In the genomic region with DNA sequence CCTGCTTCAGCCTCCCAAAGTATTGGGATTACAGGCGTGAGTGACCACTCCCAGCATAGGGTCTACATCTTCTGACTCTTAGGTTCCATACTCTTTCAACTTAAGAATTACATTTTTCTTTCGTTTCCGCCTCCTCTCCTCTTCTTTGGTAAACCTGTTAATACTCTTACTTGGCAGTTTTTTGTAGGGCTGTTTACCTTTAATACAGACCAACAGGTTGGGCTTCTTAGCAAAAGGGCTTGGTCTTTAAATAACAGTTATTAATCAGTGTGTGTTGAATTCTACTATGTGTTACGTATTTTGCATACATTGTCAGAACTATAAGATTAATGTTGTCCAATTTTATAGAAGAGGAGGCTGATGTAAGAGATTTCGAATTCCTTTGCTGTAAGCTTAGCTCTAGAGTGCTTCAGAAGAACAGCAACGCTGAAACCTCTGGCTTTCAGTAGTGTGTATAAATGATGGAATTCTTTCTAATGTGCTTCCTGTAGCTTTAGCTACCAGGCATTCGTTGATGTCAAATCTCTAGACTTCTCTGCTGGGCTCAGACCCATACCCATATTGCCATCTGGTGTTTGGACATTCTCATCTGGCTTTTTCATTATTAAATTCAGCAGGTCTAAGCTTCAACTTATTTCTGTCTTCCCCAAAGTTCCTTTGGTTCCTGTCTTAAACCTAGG, we compare ENCODE assay signal across 10 cellular contexts. TPM values are rescaled to one million over a fixed set of nuclear protein-coding genes. Genes with fewer than 3 reads are reported as not detected.
DNase-seq lines count a peak whose midpoint lies in the region; ATAC-seq and TF ChIP-seq lines count a peak whose summit lies in the region.
"Had no signal": no experiment of that assay in that cellular context is flagged by ENCODE, and none has a peak within 500 bp of the region (broad histone marks: within the 10 kb centered on the region; RNA-seq: fewer than 3 reads in every experiment).

No MANE protein-coding gene starts in this region.

- TF ChIP-seq CTCF in CD4-positive, alpha-beta T cell (IDR thresholded peaks at IDR 0.05), result no peak
- no peak for TF ChIP-seq CTCF in suprapubic skin (IDR thresholded peaks at IDR 0.05)

- peaks cover 3% of the 10 kb centered on the region for H3K36me3 ChIP-seq in suprapubic skin
- H3K36me3 ChIP-seq: right atrium auricular region had no signal

- CTCF ChIA-PET in CD4-positive, alpha-beta T cell (lab: Charles Lee), result interaction anchor here (1.0 to 4.4 kb wide), 3 partner anchors 56 to 235 kb away, joined by 3 to 23 read pairs (median 3); no protein-coding TSS in a partner anchor

- peak overlapping the region; percentile 34 for H3K27ac Mint-ChIP-seq in CD4-positive, alpha-beta T cell
- H3K27ac Mint-ChIP-seq in activated naive CD8-positive, alpha-beta T cell, result peak overlapping the region; percentile 23

- no peaks in the 10 kb centered on the region for H3K9me3 Mint-ChIP-seq in CD4-positive, alpha-beta T cell
- H3K9me3 Mint-ChIP-seq in activated naive CD8-positive, alpha-beta T cell (ENCODE audit: low read depth), result no peaks in the 10 kb centered on the region

- H3K4me1 Mint-ChIP-seq in CD4-positive, alpha-beta T cell (ENCODE audit: low read depth), result peaks cover 67% of the 10 kb centered on the region
- H3K4me1 Mint-ChIP-seq in activated naive CD8-positive, alpha-beta T cell (ENCODE audit: low read depth), result peaks cover 62% of the 10 kb centered on the region

- DNase-seq in CD4-positive, alpha-beta T cell, result no peak
- peak; percentile 45 for DNase-seq in H4 (ENCODE audit: low spot score)
- peak; percentile 18 for DNase-seq in left kidney (ENCODE audit: low read depth, low spot score)
- DNase-seq in nucleus accumbens (lab: John Stamatoyannopoulos, UW), result no peak
- no peak for DNase-seq in suprapubic skin (ENCODE audit: low spot score in 2 of 2)
- DNase-seq in cortex of kidney (lab: John Stamatoyannopoulos, UW), result no peak
- no peak for DNase-seq in HPDE6-E6E7 (ENCODE audit: extremely low spot score)
- DNase-seq: T-helper 9 cell had no signal

- WGBS in suprapubic skin, result 68% methylated on average over 7 of the region's 7 CpGs

- peak overlapping the region; percentile 44 for H3K4me3 Mint-ChIP-seq in CD4-positive, alpha-beta T cell
- H3K4me3 Mint-ChIP-seq in activated naive CD8-positive, alpha-beta T cell, result peak overlapping the region; percentile 59

- POLR2A ChIA-PET in CD4-positive, alpha-beta T cell (lab: Charles Lee), result interaction anchor here (1.8 kb wide), 1 partner anchor 231 kb away, joined by 8 read pairs; no protein-coding TSS in a partner anchor

- H3K9me3 ChIP-seq in CD4-positive, alpha-beta T cell (ENCODE audit: control insufficient read depth, low read length), result no peaks in the 10 kb centered on the region
- no peaks in the 10 kb centered on the region for H3K9me3 ChIP-seq in suprapubic skin
- H3K9me3 ChIP-seq: right atrium auricular region had no signal

- no peak overlapping the region for H3K27ac ChIP-seq in CD4-positive, alpha-beta T cell (ENCODE audit: low read depth, low read length)
- no peak overlapping the region for H3K27ac ChIP-seq in suprapubic skin
- H3K27ac ChIP-seq: right atrium auricular region had no signal

- no peak overlapping the region for H3K4me3 ChIP-seq in suprapubic skin
- H3K4me3 ChIP-seq: right atrium auricular region had no signal

- peaks cover 58% of the 10 kb centered on the region for H3K4me1 ChIP-seq in suprapubic skin

- intact Hi-C loops in CD4-positive, alpha-beta T cell (cut with DNase I, micrococcal nuclease), result loop anchor here (1.0 to 10.0 kb wide), 5 partner anchors 58 to 1014 kb away; partner anchors contain the start of gene RDX (in 1 of the 2)

- no peak for ATAC-seq in CD4-positive, alpha-beta T cell (ENCODE audit: poor library complexity)

- H3K27me3 ChIP-seq in CD4-positive, alpha-beta T cell (ENCODE audit: control insufficient read depth, insufficient read depth, low read length), result no peaks in the 10 kb centered on the region
- H3K27me3 ChIP-seq in suprapubic skin, result no peaks in the 10 kb centered on the region
- H3K27me3 ChIP-seq: right atrium auricular region had no signal

- no peak for TF ChIP-seq EP300 in suprapubic skin (IDR thresholded peaks at IDR 0.05)

- peaks cover 30% of the 10 kb centered on the region for H3K36me3 Mint-ChIP-seq in CD4-positive, alpha-beta T cell (ENCODE audit: low read depth)
- no peaks in the 10 kb centered on the region for H3K36me3 Mint-ChIP-seq in activated naive CD8-positive, alpha-beta T cell

- no peak for TF ChIP-seq POLR2A in suprapubic skin (IDR thresholded peaks at IDR 0.05)

- H3K27me3 Mint-ChIP-seq in CD4-positive, alpha-beta T cell, result no peaks in the 10 kb centered on the region
- no peaks in the 10 kb centered on the region for H3K27me3 Mint-ChIP-seq in activated naive CD8-positive, alpha-beta T cell

RNA-seq across cellular contexts. Expression of gene FDX1, which starts 3.1 kb away (rescaled TPM):
- total RNA-seq in CD4-positive, alpha-beta T cell, result 10 to 100 TPM; 10.2 to 10.6 TPM
- 17.9 and 19.0 TPM in 2 replicates for total RNA-seq in H4 (2014; rRNA removed; shearing (Covaris generic))
- 10 to 100 TPM in 2 of 4 donors, 1 to 10 TPM in 2; 6.0 to 14.6 (median 8.7) TPM for total RNA-seq in suprapubic skin

Comparison
In these comparisons a context has a peak if more than half of its experiments do, and no peak if none do; other contexts are left out.
1. DNase-seq: peak in H4 (single experiment) and left kidney (single experiment); none in CD4-positive, alpha-beta T cell (0 of 10), nucleus accumbens (0 of 56), suprapubic skin (0 of 2), cortex of kidney (single experiment) and HPDE6-E6E7 (single experiment).